ENCODE assay signal across 10 cellular contexts in the genomic region with DNA sequence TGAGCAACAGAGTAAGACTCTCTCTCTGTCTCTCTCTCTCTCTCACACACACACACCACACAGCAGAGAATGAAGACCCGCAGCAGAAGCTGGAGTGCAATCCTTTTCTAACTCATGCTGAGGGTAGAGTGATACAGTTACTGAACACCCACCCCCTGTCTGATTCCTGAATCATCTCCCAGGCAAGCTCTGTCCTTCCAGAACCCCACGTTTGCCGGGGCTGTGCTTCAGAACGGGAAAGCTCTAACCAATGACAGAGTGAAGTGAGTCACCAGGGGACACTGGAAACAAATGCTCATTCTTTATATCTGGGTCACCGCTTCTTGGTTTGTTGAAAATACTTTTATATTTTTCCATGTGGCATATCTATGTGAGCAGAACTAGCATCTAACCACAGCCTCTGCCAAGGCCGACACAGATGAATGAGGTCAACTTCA.
DNase-seq lines count a peak whose midpoint lies in the region; ATAC-seq and TF ChIP-seq lines count a peak whose summit lies in the region.
"Had no signal": no experiment of that assay in that cellular context is flagged by ENCODE, and none has a peak within 500 bp of the region (broad histone marks: within the 10 kb centered on the region; RNA-seq: fewer than 3 reads in every experiment).

No MANE protein-coding gene starts in this region.

- H3K36me3 ChIP-seq in neuronal stem cell (replicated peaks in 1 of 2; ENCODE audit: control insufficient read depth in 2 of 2, insufficient read depth in 2 of 2, low read length in 2 of 2) (no peaks in the 10 kb centered on the region), ovary (no peaks in the 10 kb centered on the region)

- H3K4me3 ChIP-seq in neuronal stem cell (ENCODE audit: low read length in 2 of 2) (no peak overlapping the region), ovary (no peak overlapping the region)
- H3K4me3 ChIP-seq: lung had no signal

- DNase-seq in Ammon's horn (ENCODE audit: low spot score) = peak; percentile 22
- DNase-seq in HS-27A (ENCODE audit: low read depth) = peak; percentile 84
- peak; percentile 29 for DNase-seq in epidermal melanocyte (ENCODE audit: insufficient read length, low spot score)
- peak in 3 of 4 experiments; percentile 5 to 36 (median 10) for DNase-seq in stimulated activated CD4-positive, alpha-beta T cell treated with anti-CD3 and anti-CD28 coated beads, Interleukin-1b, Interleukin-23, amount 100 ng/mL, for 24 hours (ENCODE audit: low read depth in 4 of 4, low spot score in 1 of 4)
- DNase-seq in neuronal stem cell (ENCODE audit: low spot score) = no peak
- no peak for DNase-seq in ovary
- DNase-seq: NCI-H2171 had no signal

- no peak overlapping the region for H2BK120ac ChIP-seq in neuronal stem cell (ENCODE audit: low read depth, low read length)

- no peak overlapping the region for H3K18ac ChIP-seq in neuronal stem cell (ENCODE audit: low read length)

- H3K9me3 ChIP-seq in neuronal stem cell (replicated peaks in 1 of 2; ENCODE audit: control insufficient read depth in 2 of 2, insufficient read depth in 1 of 2, low read depth in 1 of 2, low read length in 2 of 2) (no peaks in the 10 kb centered on the region), ovary (no peaks in the 10 kb centered on the region)

- no peak for TF ChIP-seq CTCF in ovary (IDR thresholded peaks at IDR 0.05)

- no peak overlapping the region for H3K14ac ChIP-seq in neuronal stem cell (ENCODE audit: low read length)

- H3K4me1 ChIP-seq in neuronal stem cell (ENCODE audit: control insufficient read depth in 2 of 2, insufficient read depth in 1 of 2, low read depth in 1 of 2, low read length in 2 of 2) = no peaks in the 10 kb centered on the region
- no peaks in the 10 kb centered on the region for H3K4me1 ChIP-seq in ovary (ENCODE audit: insufficient read depth)

- intact Hi-C loops in ovary (cut with DNase I) = no loop called here

- H3K27me3 ChIP-seq in neuronal stem cell (ENCODE audit: control insufficient read depth in 3 of 3, insufficient read depth in 3 of 3, low read depth in 1 of 3, low read length in 3 of 3) (no peaks in the 10 kb centered on the region), ovary (no peaks in the 10 kb centered on the region)

- H2BK5ac ChIP-seq in neuronal stem cell (ENCODE audit: low read length) = no peak overlapping the region

- no peak overlapping the region for H3K27ac ChIP-seq in neuronal stem cell (replicated peaks; ENCODE audit: low read length)
- no peak overlapping the region for H3K27ac ChIP-seq in ovary

- no peak for TF ChIP-seq POLR2A in ovary (IDR thresholded peaks at IDR 0.05)

- no peak overlapping the region for H4K8ac ChIP-seq in neuronal stem cell (ENCODE audit: low read depth, low read length)

- no peak overlapping the region for H2AK5ac ChIP-seq in neuronal stem cell (ENCODE audit: low read depth, low read length)

- H3K79me1 ChIP-seq in neuronal stem cell (ENCODE audit: low read depth, low read length) = no peaks in the 10 kb centered on the region

- WGBS in neuronal stem cell (ENCODE audit: extremely low coverage in 2 of 2, insufficient read length in 2 of 2, insufficient replicate concordance in 1 of 2), 2 donors = no CpG with 5 or more reads among the region's 6 CpGs
- no CpG with 5 or more reads among the region's 6 CpGs for WGBS in ovary, 3 donors

- no peak overlapping the region for H3K4me2 ChIP-seq in neuronal stem cell (ENCODE audit: insufficient read depth, low read length, poor library complexity, severe bottlenecking)

- no peak overlapping the region for H3K4ac ChIP-seq in neuronal stem cell (ENCODE audit: low read length)

- H4K91ac ChIP-seq in neuronal stem cell (ENCODE audit: low read depth, low read length, poor library complexity) = no peak overlapping the region

- ATAC-seq in GM18519 (IDR thresholded peaks at IDR 0.05; ENCODE audit: low FRiP score, unreplicated experiment) = no peak
- ATAC-seq: HCT116 had no signal

- no peak overlapping the region for H2BK12ac ChIP-seq in neuronal stem cell (ENCODE audit: low read length)

- H3K9ac ChIP-seq in neuronal stem cell (ENCODE audit: low read depth, low read length, poor library complexity) = no peak overlapping the region

- H2AFZ ChIP-seq in neuronal stem cell (ENCODE audit: low read length) = no peak overlapping the region

- H3K23ac ChIP-seq in neuronal stem cell (ENCODE audit: low read depth, low read length, poor library complexity) = no peak overlapping the region

- no peak for TF ChIP-seq EP300 in ovary (IDR thresholded peaks at IDR 0.05)

- H2BK15ac ChIP-seq in neuronal stem cell (ENCODE audit: low read length) = no peak overlapping the region

Comparison
In these comparisons a context has a peak if more than half of its experiments do, and no peak if none do; other contexts are left out.
1. DNase-seq: peak in Ammon's horn (single experiment), HS-27A (single experiment), epidermal melanocyte (single experiment) and stimulated activated CD4-positive, alpha-beta T cell treated with anti-CD3 and anti-CD28 coated beads, Interleukin-1b, Interleukin-23, amount 100 ng/mL, for 24 hours (3 of 4); none in neuronal stem cell (single experiment) and ovary (0 of 5).